ENCODE assay signal across 8 cellular contexts in genomic region chr5:217475-217859, GRCh38. TPM values are rescaled to one million over a fixed set of nuclear protein-coding genes. Genes with fewer than 3 reads are reported as not detected.
DNase-seq lines count a peak whose midpoint lies in the region; ATAC-seq and TF ChIP-seq lines count a peak whose summit lies in the region.
"Not testable (repeated sequence)": the region's sequence is repeated elsewhere in the genome, so short reads cannot be mapped to it uniquely, and the experiment has no call there.

No MANE protein-coding gene starts in this region.

- H3K4me1 ChIP-seq in GM23248 (ENCODE audit: insufficient read depth) (peaks cover 16% of the 10 kb centered on the region), body of pancreas (peaks cover 27% of the 10 kb centered on the region), left ventricle myocardium inferior (peaks cover 66% of the 10 kb centered on the region), upper lobe of left lung (peaks cover 12 to 34% (median 22%) of the 10 kb centered on the region in 4 donors)

- H3K27me3 Mint-ChIP-seq in neural crest cell (ENCODE audit: low read depth), result not testable (repeated sequence)

- H2AFZ ChIP-seq in GM23248, result peak overlapping the region; percentile 89

- H3K36me3 ChIP-seq in GM23248 (ENCODE audit: low read depth); body of pancreas (replicated peaks in 1 of 2; ENCODE audit: insufficient read depth in 1 of 2, low read depth in 2 of 2); upper lobe of left lung: not testable (repeated sequence)
- H3K36me3 ChIP-seq in left ventricle myocardium inferior, result peaks cover 16% of the 10 kb centered on the region

- H3K27ac Mint-ChIP-seq in neural crest cell (ENCODE audit: unreplicated experiment), result not testable (repeated sequence)

- peak; percentile 44 for ATAC-seq in GM18498 (IDR thresholded peaks at IDR 0.05; ENCODE audit: unreplicated experiment)
- peak; percentile 23 for ATAC-seq in HG03520 (IDR thresholded peaks at IDR 0.05; ENCODE audit: unreplicated experiment)
- ATAC-seq in SK-N-SH treated with all-trans-retinoic acid at 6 μM for 48 hours, result peak; percentile 69
- ATAC-seq in body of pancreas, result peak; percentile 1
- ATAC-seq in upper lobe of left lung (ENCODE audit: low FRiP score in 2 of 2), result peak; percentile 50 to 63

- WGBS in GM23248 (ENCODE audit: low coverage in 1 of 2, low lambda C conversion rate in 2 of 2, missing lambda C conversion rate in 2 of 2), 2 experiments, result 21 to 24% methylated on average over 6 of the region's 6 CpGs
- 1 to 4% methylated on average over 6 of the region's 6 CpGs for WGBS in body of pancreas, 2 donors
- 3 to 5% methylated on average over 6 of the region's 6 CpGs for WGBS in upper lobe of left lung, 2 donors

- H3K27me3 ChIP-seq in GM23248 (replicated peaks; ENCODE audit: insufficient read depth); body of pancreas; left ventricle myocardium inferior (ENCODE audit: low read depth); upper lobe of left lung: not testable (repeated sequence)

- not testable (repeated sequence) for TF ChIP-seq EP300 in upper lobe of left lung (IDR thresholded peaks at IDR 0.05)

- H3K4me3 ChIP-seq in GM23248 (peak overlapping the region; percentile 94), body of pancreas (peak overlapping the region; percentile 98 to 100), left ventricle myocardium inferior (peak overlapping the region; percentile 100), upper lobe of left lung (peak overlapping the region; percentile 35 to 99 (median 91))

- H4K20me1 ChIP-seq in GM23248 (ENCODE audit: insufficient read depth), result not testable (repeated sequence)

- H3K9me3 ChIP-seq in GM23248 (ENCODE audit: low read depth); body of pancreas; left ventricle myocardium inferior (replicated peaks); upper lobe of left lung: not testable (repeated sequence)

- H3K9me3 Mint-ChIP-seq in neural crest cell, result not testable (repeated sequence)

- not testable (repeated sequence) for TF ChIP-seq CTCF in body of pancreas (IDR thresholded peaks at IDR 0.05); left ventricle myocardium inferior (IDR thresholded peaks at IDR 0.05; ENCODE audit: borderline replicate concordance); neural crest cell (conservative IDR thresholded peaks at IDR 0.05); upper lobe of left lung (IDR thresholded peaks at IDR 0.05)

- peaks cover 39% of the 10 kb centered on the region for H3K4me1 Mint-ChIP-seq in neural crest cell

- peaks cover 75% of the 10 kb centered on the region for H3K79me2 ChIP-seq in GM23248 (ENCODE audit: insufficient read depth)

- H3K4me2 ChIP-seq in GM23248 (ENCODE audit: unreplicated experiment), result peak overlapping the region; percentile 79

- H3K9ac ChIP-seq in GM23248, result peak overlapping the region; percentile 89

- intact Hi-C loops in body of pancreas (cut with DNase I); left ventricle myocardium inferior (cut with micrococcal nuclease): not testable (repeated sequence)

- peak overlapping the region; percentile 85 for H3K4me3 Mint-ChIP-seq in neural crest cell

- H3K36me3 Mint-ChIP-seq in neural crest cell (ENCODE audit: low read depth), result not testable (repeated sequence)

- H3K27ac ChIP-seq in GM23248 (peak overlapping the region; percentile 36), body of pancreas (peak overlapping the region; percentile 45 to 92 (median 85)), left ventricle myocardium inferior (replicated peaks) (peak overlapping the region; percentile 99), upper lobe of left lung (peak overlapping the region; percentile 92 to 97 (median 94))

- in situ Hi-C loops in GM23248 (cut with MboI), result not testable (repeated sequence)

- not testable (repeated sequence) for H3K9me2 ChIP-seq in GM23248 (ENCODE audit: insufficient read depth)

- TF ChIP-seq POLR2A in body of pancreas (IDR thresholded peaks at IDR 0.05); upper lobe of left lung (IDR thresholded peaks at IDR 0.05): not testable (repeated sequence)

- DNase-seq in GM23248, result peak; percentile 52
- DNase-seq in body of pancreas; left ventricle myocardium inferior; neural crest cell (ENCODE audit: low read depth, low spot score); upper lobe of left lung: not testable (repeated sequence)

- H3F3A ChIP-seq in GM23248 (ENCODE audit: insufficient read depth), result peaks cover 17% of the 10 kb centered on the region

RNA-seq across cellular contexts. Expression of gene CCDC127, which starts 0.5 kb away (rescaled TPM):
- 6.3 and 7.5 TPM in 2 replicates for total RNA-seq in GM23248 (2014; rRNA removed; shearing (Covaris generic))
- polyA plus RNA-seq in GM23248 (2016; fragmentation: Nextera tagmentation; extraction: Ambion mirVana), result 10.4 and 11.3 TPM in 2 replicates
- total RNA-seq in body of pancreas (1 to 10 TPM; 3.9 to 4.0 TPM), left ventricle myocardium inferior (7.9 TPM), neural crest cell (11.3 and 11.9 TPM in 2 replicates), upper lobe of left lung (1 to 10 TPM; 3.1 to 8.5 (median 4.8) TPM)

RNA-seq across cellular contexts. Expression of gene SDHA, which starts 0.7 kb away (rescaled TPM):
- 64.1 and 71.5 TPM in 2 replicates for total RNA-seq in GM23248 (2014; rRNA removed; shearing (Covaris generic))
- 95.9 and 99.2 TPM in 2 replicates for polyA plus RNA-seq in GM23248 (2016; fragmentation: Nextera tagmentation; extraction: Ambion mirVana)
- total RNA-seq in body of pancreas (10 to 100 TPM; 62.8 to 75.5 TPM), left ventricle myocardium inferior (757 TPM), neural crest cell (106 and 108 TPM in 2 replicates), upper lobe of left lung (100 to 1,000 TPM in 3 of 6 donors, 10 to 100 TPM in 3; 64.0 to 123 (median 95.1) TPM)

RNA-seq across cellular contexts. Expression of gene LRRC14B, which starts 26.2 kb away (rescaled TPM):
- total RNA-seq in GM23248 (2014; rRNA removed; shearing (Covaris generic)), result not detected in 2 replicates
- polyA plus RNA-seq in GM23248 (2016; fragmentation: Nextera tagmentation; extraction: Ambion mirVana), result not detected in 2 replicates
- total RNA-seq in body of pancreas, result not detected
- 93.4 TPM for total RNA-seq in left ventricle myocardium inferior
- not detected in 2 replicates for total RNA-seq in neural crest cell
- not detected for total RNA-seq in upper lobe of left lung

RNA-seq across cellular contexts. Expression of gene PDCD6, which starts 54.0 kb away (rescaled TPM):
- 117 and 131 TPM in 2 replicates for total RNA-seq in GM23248 (2014; rRNA removed; shearing (Covaris generic))
- 199 and 200 TPM in 2 replicates for polyA plus RNA-seq in GM23248 (2016; fragmentation: Nextera tagmentation; extraction: Ambion mirVana)
- total RNA-seq in body of pancreas, result 10 to 100 TPM; 43.1 to 49.4 TPM
- total RNA-seq in left ventricle myocardium inferior, result 34.2 TPM
- total RNA-seq in neural crest cell, result 76.8 and 81.6 TPM in 2 replicates
- 10 to 100 TPM; 63.9 to 79.7 (median 73.5) TPM for total RNA-seq in upper lobe of left lung

Comparison
In these comparisons a context has a peak if more than half of its experiments do, and no peak if none do; other contexts are left out.
1. ATAC-seq: peak in every context shown above with its lines; median percentile 69 in SK-N-SH treated with all-trans-retinoic acid at 6 μM for 48 hours; 56 in upper lobe of left lung; 44 in GM18498; 23 in HG03520; 1 in body of pancreas.
2. H3K27ac ChIP-seq: peak in every context shown above with its lines; median percentile 99 in left ventricle myocardium inferior; 94 in upper lobe of left lung; 85 in body of pancreas; 36 in GM23248.
3. RNA of gene LRRC14B, which starts 26.2 kb away (total RNA-seq): 93.4 TPM in left ventricle myocardium inferior (single experiment); not detected in GM23248, not detected in body of pancreas, not detected in neural crest cell and not detected in upper lobe of left lung; every median in the first group is over 10 times any median in the second.
4. Peak in every context shown above with its lines, with median percentiles within 50 percentile points of each other: H3K4me3 ChIP-seq.